Comparison of ENCODE assay signal across 13 cellular contexts in genomic region chr9:113634597-113635515, GRCh38.
DNase-seq lines count a peak whose midpoint lies in the region; ATAC-seq and TF ChIP-seq lines count a peak whose summit lies in the region.
"Had no signal": no experiment of that assay in that cellular context is flagged by ENCODE, and none has a peak within 500 bp of the region (broad histone marks: within the 10 kb centered on the region; RNA-seq: fewer than 3 reads in every experiment).

No MANE protein-coding gene starts in this region.

- no peaks in the 10 kb centered on the region for H3K79me2 ChIP-seq in mesendoderm (ENCODE audit: control insufficient read depth, insufficient read depth, low read length)

- H3K56ac ChIP-seq in mesendoderm (ENCODE audit: low read length) = no peak overlapping the region

- H3K18ac ChIP-seq in mesendoderm (ENCODE audit: low read length) = peak overlapping the region; percentile 23

- no peak overlapping the region for H2BK5ac ChIP-seq in mesendoderm (ENCODE audit: low read length)

- H3K4me1 ChIP-seq in left ventricle myocardium inferior (peaks cover 17% of the 10 kb centered on the region), mesendoderm (ENCODE audit: control insufficient read depth, low read depth, low read length) (no peaks in the 10 kb centered on the region), tibial artery (no peaks in the 10 kb centered on the region), BE2C (no peaks in the 10 kb centered on the region)

- H3K4me2 ChIP-seq in mesendoderm (ENCODE audit: low read length) = no peak overlapping the region

- no CpG with 5 or more reads among the region's 10 CpGs for WGBS in mesendoderm (ENCODE audit: extremely low coverage, insufficient coverage, low lambda C conversion rate)

- no peaks in the 10 kb centered on the region for H3K79me1 ChIP-seq in mesendoderm (ENCODE audit: low read length)

- ATAC-seq in Right ventricle myocardium superior (ENCODE audit: poor library complexity) (no peak), HG02678 (IDR thresholded peaks at IDR 0.05; ENCODE audit: unreplicated experiment) (no peak), HG03520 (IDR thresholded peaks at IDR 0.05; ENCODE audit: unreplicated experiment) (no peak)
- ATAC-seq: activated CD8-positive, alpha-beta T cell treated with anti-CD3 and anti-CD28 coated beads, Interleukin-2, amount 10 ng/mL, durations not matched to agents 7 days and 5 days; activated naive CD4-positive, alpha-beta T cell treated with anti-CD3 and anti-CD28 coated beads, Interleukin-2, amount 50 U/mL, for 72 hours had no signal

- no peak overlapping the region for H4K5ac ChIP-seq in mesendoderm (ENCODE audit: low read length)

- no peak overlapping the region for H2BK15ac ChIP-seq in mesendoderm (replicated peaks; ENCODE audit: low read depth)

- DNase-seq in left ventricle myocardium inferior = no peak
- no peak for DNase-seq in Right ventricle myocardium superior
- DNase-seq in cerebellar cortex (ENCODE audit: low spot score) = peak; percentile 51
- DNase-seq in mesendoderm = peak; percentile 86
- peak; percentile 3 to 40 for DNase-seq in tibial artery
- DNase-seq in BE2C = no peak
- DNase-seq: activated CD8-positive, alpha-beta T cell treated with anti-CD3 and anti-CD28 coated beads, Interleukin-2, amount 10 ng/mL, durations not matched to agents 7 days and 5 days; NCI-H2081 treated with DMSO at 0.1 percent for 48 hours had no signal

- H3K27me3 ChIP-seq in left ventricle myocardium inferior (ENCODE audit: low read depth) = no peaks in the 10 kb centered on the region
- H3K27me3 ChIP-seq in mesendoderm (ENCODE audit: insufficient read depth, low read length, poor library complexity) = no peaks in the 10 kb centered on the region
- no peaks in the 10 kb centered on the region for H3K27me3 ChIP-seq in tibial artery
- H3K27me3 ChIP-seq in BE2C = no peaks in the 10 kb centered on the region

- H2BK120ac ChIP-seq in mesendoderm (ENCODE audit: low read depth, low read length) = no peak overlapping the region

- no peak overlapping the region for H3K23ac ChIP-seq in mesendoderm (ENCODE audit: low read length)

- H4K8ac ChIP-seq in mesendoderm (ENCODE audit: low read depth, low read length) = no peak overlapping the region

- intact Hi-C loops in left ventricle myocardium inferior (cut with micrococcal nuclease) = no loop called here
- intact Hi-C loops in Right ventricle myocardium superior (cut with DNase I) = no loop called here
- intact Hi-C loops in tibial artery (cut with DNase I; ENCODE audit: low total_unique reads) = no loop called here

- H2AK5ac ChIP-seq in mesendoderm (ENCODE audit: low read length) = no peak overlapping the region

- peak overlapping the region; percentile 5 for H3K27ac ChIP-seq in left ventricle myocardium inferior (replicated peaks)
- peak overlapping the region; percentile 30 for H3K27ac ChIP-seq in mesendoderm (ENCODE audit: low read depth, low read length)
- no peak overlapping the region for H3K27ac ChIP-seq in tibial artery
- H3K27ac ChIP-seq: neutrophil had no signal

- no peaks in the 10 kb centered on the region for H3K36me3 ChIP-seq in left ventricle myocardium inferior
- H3K36me3 ChIP-seq in mesendoderm (ENCODE audit: control insufficient read depth, insufficient read depth, low read length) = no peaks in the 10 kb centered on the region
- H3K36me3 ChIP-seq in tibial artery = no peaks in the 10 kb centered on the region
- no peaks in the 10 kb centered on the region for H3K36me3 ChIP-seq in BE2C
- H3K36me3 ChIP-seq: neutrophil had no signal

- H3K4me3 ChIP-seq in left ventricle myocardium inferior (no peak overlapping the region), mesendoderm (ENCODE audit: low read length) (no peak overlapping the region), tibial artery (no peak overlapping the region), BE2C (ENCODE audit: low read depth, low read length) (no peak overlapping the region)

- peak overlapping the region; percentile 17 for H3K4ac ChIP-seq in mesendoderm (ENCODE audit: low read depth, low read length)

- H3K9ac ChIP-seq in mesendoderm (ENCODE audit: low read length) = no peak overlapping the region

- TF ChIP-seq CTCF in left ventricle myocardium inferior (IDR thresholded peaks at IDR 0.05; ENCODE audit: borderline replicate concordance) (no peak), tibial artery (IDR thresholded peaks at IDR 0.05) (no peak), BE2C (IDR thresholded peaks at IDR 0.05; ENCODE audit: low read depth, low read length) (no peak)

- no peaks in the 10 kb centered on the region for H3K9me3 ChIP-seq in left ventricle myocardium inferior (replicated peaks)
- no peaks in the 10 kb centered on the region for H3K9me3 ChIP-seq in tibial artery
- no peaks in the 10 kb centered on the region for H3K9me3 ChIP-seq in BE2C
- H3K9me3 ChIP-seq: Caco-2, neutrophil had no signal

Comparison
In these comparisons a context has a peak if more than half of its experiments do, and no peak if none do; other contexts are left out.
1. DNase-seq: peak in cerebellar cortex (single experiment), mesendoderm (single experiment) and tibial artery (2 of 2); none in left ventricle myocardium inferior (single experiment), Right ventricle myocardium superior (single experiment) and BE2C (single experiment).
2. H3K27ac ChIP-seq: peak in left ventricle myocardium inferior (single experiment) and mesendoderm (single experiment); none in tibial artery (0 of 2).